12 cellular contexts compared by ENCODE assay signal in genomic region chr14:54890794-54891193, GRCh38. TPM values are rescaled to one million over a fixed set of nuclear protein-coding genes. Genes with fewer than 3 reads are reported as not detected.
DNase-seq lines count a peak whose midpoint lies in the region; ATAC-seq and TF ChIP-seq lines count a peak whose summit lies in the region.
"Had no signal": no experiment of that assay in that cellular context is flagged by ENCODE, and none has a peak within 500 bp of the region (broad histone marks: within the 10 kb centered on the region; RNA-seq: fewer than 3 reads in every experiment).

No MANE protein-coding gene starts in this region.

- peak; percentile 77 for ATAC-seq in GM21576 (IDR thresholded peaks at IDR 0.05; ENCODE audit: unreplicated experiment)
- peak; percentile 90 for ATAC-seq in HG03342 (IDR thresholded peaks at IDR 0.05; ENCODE audit: unreplicated experiment)

- no peak overlapping the region for H3K4me2 ChIP-seq in osteoblast (ENCODE audit: insufficient read depth, low read length)

- no peaks in the 10 kb centered on the region for H4K20me1 ChIP-seq in osteoblast (ENCODE audit: insufficient read depth, low read length)

- H3K4me3 ChIP-seq in osteoblast (ENCODE audit: insufficient read depth, low read length) (no peak overlapping the region), left ventricle myocardium inferior (no peak overlapping the region)
- H3K4me3 ChIP-seq: transverse colon had no signal

- H3K4me1 ChIP-seq in osteoblast (ENCODE audit: insufficient read depth, low read length), result peaks cover 6% of the 10 kb centered on the region
- no peaks in the 10 kb centered on the region for H3K4me1 ChIP-seq in left ventricle myocardium inferior

- intact Hi-C loops in left ventricle myocardium inferior (cut with micrococcal nuclease), result no loop called here

- H3K9me3 ChIP-seq in osteoblast (ENCODE audit: low read depth, low read length) (no peaks in the 10 kb centered on the region), left ventricle myocardium inferior (replicated peaks) (no peaks in the 10 kb centered on the region)
- H3K9me3 ChIP-seq: transverse colon had no signal

- no peak overlapping the region for H2AFZ ChIP-seq in osteoblast (ENCODE audit: low read length)

- H3K27ac ChIP-seq in osteoblast (ENCODE audit: low read depth, low read length), result no peak overlapping the region
- no peak overlapping the region for H3K27ac ChIP-seq in left ventricle myocardium inferior (replicated peaks)
- H3K27ac ChIP-seq: transverse colon had no signal

- H3K27me3 ChIP-seq in osteoblast (ENCODE audit: insufficient read depth, low read length), result no peaks in the 10 kb centered on the region
- no peaks in the 10 kb centered on the region for H3K27me3 ChIP-seq in left ventricle myocardium inferior (ENCODE audit: low read depth)
- H3K27me3 ChIP-seq: transverse colon had no signal

- no peaks in the 10 kb centered on the region for H3K79me2 ChIP-seq in osteoblast (ENCODE audit: insufficient read depth, low read length)

- TF ChIP-seq CTCF in osteoblast (IDR thresholded peaks at IDR 0.05; ENCODE audit: extremely low read depth, low read depth, low read length), result no peak
- no peak for TF ChIP-seq CTCF in left ventricle myocardium inferior (IDR thresholded peaks at IDR 0.05; ENCODE audit: borderline replicate concordance)

- no peaks in the 10 kb centered on the region for H3K36me3 ChIP-seq in osteoblast (ENCODE audit: insufficient read depth, low read length)
- H3K36me3 ChIP-seq in left ventricle myocardium inferior, result no peaks in the 10 kb centered on the region
- H3K36me3 ChIP-seq: transverse colon had no signal

- DNase-seq in NOMO-1 treated with DMSO at 0.1 percent for 48 hours (lab: John Stamatoyannopoulos, UW; ENCODE audit: unreplicated experiment), result peak; percentile 61
- DNase-seq in NOMO-1 treated with dmso at 0.1 percent for 144 hours (lab: John Stamatoyannopoulos, UW; ENCODE audit: unreplicated experiment), result no peak
- peak; percentile 35 for DNase-seq in osteoblast (ENCODE audit: insufficient read length, low spot score, missing footprints)
- no peak for DNase-seq in NCI-H82 treated with DMSO at 0.1 percent for 48 hours (lab: John Stamatoyannopoulos, UW; ENCODE audit: unreplicated experiment)
- DNase-seq in left ventricle myocardium inferior, result no peak
- no peak for DNase-seq in central memory CD4-positive, alpha-beta T cell
- DNase-seq: activated CD4-positive, CD25-positive, alpha-beta regulatory T cell treated with anti-CD3 and anti-CD28 coated beads, Interleukin-2, amount 50 U/mL, for 72 hours; NCI-H1105 treated with DMSO at 0.1 percent for 48 hours; stimulated activated CD4-positive, alpha-beta T cell treated with anti-CD3 and anti-CD28 coated beads, Interleukin-2, amount 100 ng/mL, for 24 hours; transverse colon had no signal

RNA-seq across cellular contexts. Expression of gene GCH1, which starts 11.8 kb away (rescaled TPM):
- total RNA-seq in osteoblast (2.7 and 3.3 TPM in 2 replicates), left ventricle myocardium inferior (1.7 TPM)

Comparison
In these comparisons a context has a peak if more than half of its experiments do, and no peak if none do; other contexts are left out.
1. DNase-seq: peak in NOMO-1 treated with DMSO at 0.1 percent for 48 hours (single experiment) and osteoblast (single experiment); none in NOMO-1 treated with dmso at 0.1 percent for 144 hours (single experiment), NCI-H82 treated with DMSO at 0.1 percent for 48 hours (single experiment), left ventricle myocardium inferior (single experiment) and central memory CD4-positive, alpha-beta T cell (single experiment).